Comparison of ENCODE assay signal across 17 cellular contexts in genomic region chr1:115432061-115432460, GRCh38.
DNase-seq lines count a peak whose midpoint lies in the region; ATAC-seq and TF ChIP-seq lines count a peak whose summit lies in the region.
"Had no signal": no experiment of that assay in that cellular context is flagged by ENCODE, and none has a peak within 500 bp of the region (broad histone marks: within the 10 kb centered on the region; RNA-seq: fewer than 3 reads in every experiment).

No MANE protein-coding gene starts in this region.

- no peak overlapping the region for H3K4me3 Mint-ChIP-seq in nephron progenitor cell
- H3K4me3 Mint-ChIP-seq: activated CD4-positive, alpha-beta memory T cell treated with anti-CD3 and anti-CD28 coated beads for 36 hours; activated T-cell treated with anti-CD3 and anti-CD28 coated beads, Interleukin-2, amount 50 U/mL, for 4 hours; T-helper 1 cell treated with Interleukin-12 subunit alpha and Interleukin-12 subunit beta and Interleukin-4 antibody, amounts not matched to agents 30 μg/mL and 1 μg/mL, for 36 hours had no signal

- no peak overlapping the region for H3K4me3 ChIP-seq in fibroblast of mammary gland (ENCODE audit: control insufficient read depth, low read depth, low read length)
- H3K4me3 ChIP-seq: BLaER1, spleen had no signal

- TF ChIP-seq CTCF in fibroblast of mammary gland (conservative IDR thresholded peaks at IDR 0.05; ENCODE audit: control insufficient read depth, insufficient read depth, low read depth, low read length), result no peak
- TF ChIP-seq CTCF in nephron progenitor cell (IDR thresholded peaks at IDR 0.05), result no peak

- no peaks in the 10 kb centered on the region for H3K9me3 Mint-ChIP-seq in nephron progenitor cell
- H3K9me3 Mint-ChIP-seq: activated CD4-positive, alpha-beta memory T cell treated with anti-CD3 and anti-CD28 coated beads for 36 hours; activated naive CD4-positive, alpha-beta T cell treated with anti-CD3 and anti-CD28 coated beads, Interleukin-2, amount 50 U/mL, for 72 hours; activated T-cell treated with anti-CD3 and anti-CD28 coated beads, Interleukin-2, amount 50 U/mL, for 4 hours; T-helper 1 cell treated with Interleukin-12 subunit alpha and Interleukin-12 subunit beta and Interleukin-4 antibody, amounts not matched to agents 30 μg/mL and 1 μg/mL, for 36 hours had no signal

- H3K27me3 Mint-ChIP-seq in nephron progenitor cell (ENCODE audit: low read depth, poor library complexity), result peaks cover 8% of the 10 kb centered on the region

- no peak for ATAC-seq in GM19397 (IDR thresholded peaks at IDR 0.05; ENCODE audit: unreplicated experiment)
- ATAC-seq: activated naive CD4-positive, alpha-beta T cell treated with anti-CD3 and anti-CD28 coated beads, Interleukin-2, amount 50 U/mL, for 72 hours; activated T-cell treated with anti-CD3 and anti-CD28 coated beads, Interleukin-2, amount 50 U/mL, for 4 hours had no signal

- no peaks in the 10 kb centered on the region for H3K36me3 Mint-ChIP-seq in nephron progenitor cell (ENCODE audit: low read depth)
- H3K36me3 Mint-ChIP-seq: activated CD4-positive, alpha-beta memory T cell treated with anti-CD3 and anti-CD28 coated beads for 36 hours; activated naive CD4-positive, alpha-beta T cell treated with anti-CD3 and anti-CD28 coated beads, Interleukin-2, amount 50 U/mL, for 72 hours had no signal

- peaks cover 7% of the 10 kb centered on the region for H3K4me1 Mint-ChIP-seq in nephron progenitor cell

- H3K27ac Mint-ChIP-seq in nephron progenitor cell, result peak overlapping the region; percentile 73
- H3K27ac Mint-ChIP-seq: activated CD4-positive, alpha-beta memory T cell treated with anti-CD3 and anti-CD28 coated beads for 36 hours; activated naive CD4-positive, alpha-beta T cell treated with anti-CD3 and anti-CD28 coated beads, Interleukin-2, amount 50 U/mL, for 72 hours; T-helper 1 cell treated with Interleukin-12 subunit alpha and Interleukin-12 subunit beta and Interleukin-4 antibody, amounts not matched to agents 30 μg/mL and 1 μg/mL, for 36 hours had no signal

- peak; percentile 65 for DNase-seq in GM03348 (ENCODE audit: low spot score)
- DNase-seq in SW480 (ENCODE audit: low spot score), result peak; percentile 20
- DNase-seq in fibroblast of mammary gland (ENCODE audit: low read depth), result peak; percentile 78
- no peak for DNase-seq in nephron progenitor cell
- no peak for DNase-seq in ureter (ENCODE audit: low spot score)
- no peak for DNase-seq in amniotic stem cell (lab: John Stamatoyannopoulos, UW)
- no peak for DNase-seq in NCI-H446 (lab: John Stamatoyannopoulos, UW)
- DNase-seq: activated CD4-positive, alpha-beta memory T cell treated with anti-CD3 and anti-CD28 coated beads for 36 hours; activated T-cell treated with anti-CD3 and anti-CD28 coated beads, Interleukin-2, amount 50 U/mL, for 4 hours; effector CD4-positive, alpha-beta T cell; NCI-H446 treated with DMSO at 0.1 percent for 48 hours; NK-92 treated with Interleukin-12 subunit alpha and Interleukin-12 subunit beta, amount 100 ng/mL, for 24 hours; spleen had no signal

Comparison
In these comparisons a context has a peak if more than half of its experiments do, and no peak if none do; other contexts are left out.
1. DNase-seq: peak in GM03348 (single experiment), SW480 (single experiment) and fibroblast of mammary gland (single experiment); none in nephron progenitor cell (single experiment), ureter (single experiment), amniotic stem cell (single experiment) and NCI-H446 (0 of 2).